In genomic region chr7:74269757-74270277, GRCh38 we compare ENCODE assay signal across 1 cellular context.
TF ChIP-seq lines count a peak whose summit lies in the region.

No MANE protein-coding gene starts in this region.

TF ChIP-seq in K562, 482 proteins besides CTCF, POLR2A, EP300 and RAD21 (continued from another document and continues in another):
- TF ChIP-seq ZNF655 (CRISPR knock-in tag; IDR thresholded peaks at IDR 0.05), result no peak
- TF ChIP-seq CBX8 (IDR thresholded peaks at IDR 0.05; ENCODE audit: borderline replicate concordance, extremely low read depth, low read depth, low read length, poor library complexity, severe bottlenecking), result no peak
- no peak for TF ChIP-seq RBFOX2 (IDR thresholded peaks at IDR 0.05; ENCODE audit: low read depth, low read length)
- no peak for TF ChIP-seq BRCA1 (IDR thresholded peaks at IDR 0.05)
- no peak for TF ChIP-seq BRCA1 (CRISPR knock-in tag; IDR thresholded peaks at IDR 0.05)
- no peak for TF ChIP-seq ETV5 (CRISPR knock-in tag; IDR thresholded peaks at IDR 0.05; ENCODE audit: low read depth)
- TF ChIP-seq RFX1 (IDR thresholded peaks at IDR 0.05), result no peak
- peak in 1 of 2 experiments; percentile 63; a peak in 2 of 4 replicates for TF ChIP-seq MAZ (CRISPR knock-in tag; conservative IDR thresholded peaks at IDR 0.05 in 1 of 2, IDR thresholded peaks at IDR 0.05 in 1 of 2)
- no peak for TF ChIP-seq TRIM24 (IDR thresholded peaks at IDR 0.05)
- TF ChIP-seq NR4A1 (CRISPR knock-in tag; IDR thresholded peaks at IDR 0.05), result no peak
- TF ChIP-seq NR4A1 (tag; IDR thresholded peaks at IDR 0.05), result no peak
- peak; percentile 47 for TF ChIP-seq NFIC (IDR thresholded peaks at IDR 0.05)
- TF ChIP-seq RFX7 (CRISPR knock-in tag; IDR thresholded peaks at IDR 0.05), result no peak
- no peak for TF ChIP-seq ARID1B (IDR thresholded peaks at IDR 0.05)
- TF ChIP-seq EP400 (IDR thresholded peaks at IDR 0.05), result peak; percentile 24; the same call in 1 of the 2 replicates
- TF ChIP-seq PTRF (tag; IDR thresholded peaks at IDR 0.05), result no peak
- no peak for TF ChIP-seq ZNF124 (CRISPR knock-in tag; IDR thresholded peaks at IDR 0.05)
- no peak for TF ChIP-seq WHSC1 (IDR thresholded peaks at IDR 0.05; ENCODE audit: low read length)
- TF ChIP-seq DNMT1 (IDR thresholded peaks at IDR 0.05), result no peak
- TF ChIP-seq THRB (CRISPR knock-in tag; conservative IDR thresholded peaks at IDR 0.05), result no peak
- no peak for TF ChIP-seq FOXJ2 (tag; IDR thresholded peaks at IDR 0.05)
- TF ChIP-seq XRCC5 (IDR thresholded peaks at IDR 0.05; ENCODE audit: low read depth, low read length), result peak; percentile 63; the same call in 1 of the 2 replicates
- TF ChIP-seq CTCFL (IDR thresholded peaks at IDR 0.05; ENCODE audit: borderline replicate concordance, insufficient read depth, low read depth, low read length, poor library complexity, severe bottlenecking), result no peak
- TF ChIP-seq SIX5 (IDR thresholded peaks at IDR 0.05; ENCODE audit: borderline replicate concordance in 1 of 2, insufficient read depth in 1 of 2, low read depth in 1 of 2, low read length in 2 of 2), result no peak
- no peak for TF ChIP-seq PML (IDR thresholded peaks at IDR 0.05; ENCODE audit: low read length)
- no peak for TF ChIP-seq ZNF584 (CRISPR knock-in tag; IDR thresholded peaks at IDR 0.05; ENCODE audit: low read depth)
- TF ChIP-seq GTF3C2 (IDR thresholded peaks at IDR 0.05; ENCODE audit: borderline replicate concordance, extremely low read depth, insufficient read length), result no peak
- no peak for TF ChIP-seq ZNF280A (IDR thresholded peaks at IDR 0.05; ENCODE audit: low read depth, partially characterized antibody)
- TF ChIP-seq EWSR1 (IDR thresholded peaks at IDR 0.05; ENCODE audit: borderline replicate concordance, low read depth, partially characterized antibody), result no peak
- TF ChIP-seq THRA (IDR thresholded peaks at IDR 0.05), result no peak
- no peak for TF ChIP-seq MTF1 (CRISPR knock-in tag; IDR thresholded peaks at IDR 0.05; ENCODE audit: borderline replicate concordance)
- no peak for TF ChIP-seq NR2F6 (CRISPR knock-in tag; IDR thresholded peaks at IDR 0.05)
- TF ChIP-seq POLR3A (IDR thresholded peaks at IDR 0.05; ENCODE audit: borderline replicate concordance, extremely low read depth, insufficient read depth, insufficient read length), result no peak
- no peak for TF ChIP-seq BMI1 (IDR thresholded peaks at IDR 0.05; ENCODE audit: low read length)
- 0 out of 2 replicates have a peak, but pooled peaks have one; percentile 31 for TF ChIP-seq ZNF511 (CRISPR knock-in tag; IDR thresholded peaks at IDR 0.05)
- no peak for TF ChIP-seq ZC3H4 (CRISPR knock-in tag; IDR thresholded peaks at IDR 0.05; ENCODE audit: borderline replicate concordance)
- no peak for TF ChIP-seq ZNF24 (IDR thresholded peaks at IDR 0.05)
- no peak for TF ChIP-seq MED1 (CRISPR knock-in tag; IDR thresholded peaks at IDR 0.05; ENCODE audit: borderline replicate concordance)
- TF ChIP-seq HDAC1 (IDR thresholded peaks at IDR 0.05), result no peak
- no peak for TF ChIP-seq SMARCA5 (IDR thresholded peaks at IDR 0.05)
- no peak for TF ChIP-seq CBFA2T3 (IDR thresholded peaks at IDR 0.05)
- no peak for TF ChIP-seq ZNF512 (tag; IDR thresholded peaks at IDR 0.05)
